8 cellular contexts compared by ENCODE assay signal in genomic region chr17:80263253-80264047, GRCh38. TPM values are rescaled to one million over a fixed set of nuclear protein-coding genes. Genes with fewer than 3 reads are reported as not detected.
DNase-seq lines count a peak whose midpoint lies in the region; ATAC-seq, FAIRE-seq and TF ChIP-seq lines count a peak whose summit lies in the region.

No MANE protein-coding gene starts in this region.

- H3K36me3 ChIP-seq in RWPE2 (ENCODE audit: low read depth): peaks cover 28% of the 10 kb centered on the region
- no peaks in the 10 kb centered on the region for H3K36me3 ChIP-seq in small intestine (ENCODE audit: control insufficient read depth in 2 of 2, insufficient read depth in 2 of 2, low read length in 2 of 2)

- H3K27me3 ChIP-seq in RWPE2 (ENCODE audit: insufficient read depth, poor library complexity, severe bottlenecking) (no peaks in the 10 kb centered on the region), small intestine (ENCODE audit: control insufficient read depth in 2 of 2, insufficient read depth in 2 of 2, low read length in 2 of 2) (no peaks in the 10 kb centered on the region)

- intact Hi-C loops in left ventricle myocardium superior (cut with micrococcal nuclease): no loop called here

- H3K9me3 ChIP-seq in RWPE2 (ENCODE audit: severe bottlenecking): no peaks in the 10 kb centered on the region
- H3K9me3 ChIP-seq in small intestine (ENCODE audit: control insufficient read depth, low read depth): no peaks in the 10 kb centered on the region

- H3K4me3 ChIP-seq in RWPE2 (ENCODE audit: severe bottlenecking) (no peak overlapping the region), small intestine (ENCODE audit: low read depth in 1 of 2, low read length in 2 of 2) (peak overlapping the region; percentile 71 to 72)

- TF ChIP-seq CTCF in RWPE2 (IDR thresholded peaks at IDR 0.05; ENCODE audit: poor library complexity, severe bottlenecking): no peak

- H3K27ac ChIP-seq in RWPE2 (ENCODE audit: poor library complexity, severe bottlenecking) (peak overlapping the region; percentile 92), small intestine (ENCODE audit: low read depth in 1 of 2, low read length in 1 of 2) (peak overlapping the region; percentile 81 to 83)

- WGBS in small intestine, 3 donors: 3 to 7% (median 3%) methylated on average over 14 to 16 of the region's 16 CpGs

- ATAC-seq in GM18867 (IDR thresholded peaks at IDR 0.05; ENCODE audit: unreplicated experiment) (peak; percentile 38), HG03432 (IDR thresholded peaks at IDR 0.05; ENCODE audit: unreplicated experiment) (peak; percentile 39), RWPE2 (ENCODE audit: low read depth) (peak; percentile 38; the same call in 2 of the 3 replicates), left ventricle myocardium superior (peak; percentile 50)

- no peak for FAIRE-seq in small intestine (lab: Jason Lieb, UNC)

- H3K4me1 ChIP-seq in RWPE2 (ENCODE audit: insufficient read depth, poor library complexity, severe bottlenecking) (peaks cover 11% of the 10 kb centered on the region), small intestine (ENCODE audit: control insufficient read depth in 2 of 2, insufficient read depth in 1 of 2, low read depth in 1 of 2, low read length in 1 of 2) (peaks cover 8 to 21% of the 10 kb centered on the region in 2 donors)

- DNase-seq in AG08396 (ENCODE audit: low spot score) (peak; percentile 91), RWPE2 (ENCODE audit: low spot score) (no peak), left ventricle myocardium superior (peak; percentile 79), small intestine (peak; percentile 97), dedifferentiated amniotic fluid mesenchymal stem cell (ENCODE audit: extremely low spot score) (no peak)
- DNase-seq in activated naive CD4-positive, alpha-beta T cell treated with anti-CD3 and anti-CD28 coated beads, Interleukin-2, amount 50 U/mL, for 16 hours: peak; percentile 83

RNA-seq across cellular contexts. Expression of gene RNF213, which starts 2.8 kb away (rescaled TPM):
- total RNA-seq in left ventricle myocardium superior: 25.7 TPM
- 10 to 100 TPM; 35.4 to 54.3 (median 51.6) TPM for polyA plus RNA-seq in small intestine

RNA-seq across cellular contexts. Expression of gene SLC26A11, which starts 43.2 kb away (rescaled TPM):
- 10.6 TPM for total RNA-seq in left ventricle myocardium superior
- 1 to 10 TPM; 7.3 to 8.7 (median 8.1) TPM for polyA plus RNA-seq in small intestine

RNA-seq across cellular contexts. Expression of gene SGSH, which starts 43.3 kb away (rescaled TPM):
- 11.4 TPM for total RNA-seq in left ventricle myocardium superior
- polyA plus RNA-seq in small intestine: 10 to 100 TPM; 24.4 to 38.4 (median 30.6) TPM

Comparison
In these comparisons a context has a peak if more than half of its experiments do, and no peak if none do; other contexts are left out.
1. DNase-seq: peak in AG08396 (single experiment), activated naive CD4-positive, alpha-beta T cell treated with anti-CD3 and anti-CD28 coated beads, Interleukin-2, amount 50 U/mL, for 16 hours (single experiment), left ventricle myocardium superior (single experiment) and small intestine (single experiment); none in RWPE2 (single experiment) and dedifferentiated amniotic fluid mesenchymal stem cell (single experiment).
2. Peak in every context shown above with its lines, with median percentiles within 50 percentile points of each other: ATAC-seq.